Comparison of ENCODE assay signal across 1 cellular context in genomic region chr11:78417888-78418583, GRCh38.
TF ChIP-seq lines count a peak whose summit lies in the region.

No MANE protein-coding gene starts in this region.

TF ChIP-seq in GM12878, 131 proteins besides CTCF, POLR2A, EP300 and RAD21 (continued from another document and continues in another):
- TF ChIP-seq MEF2A (IDR thresholded peaks at IDR 0.05; ENCODE audit: insufficient read depth, low read depth, low read length): no peak
- TF ChIP-seq TBL1XR1 (IDR thresholded peaks at IDR 0.05; ENCODE audit: low read depth, low read length): no peak
- TF ChIP-seq MYB (IDR thresholded peaks at IDR 0.05; ENCODE audit: borderline replicate concordance, low read depth, low read length): no peak
- TF ChIP-seq E4F1 (IDR thresholded peaks at IDR 0.05; ENCODE audit: borderline replicate concordance, partially characterized antibody): no peak
- TF ChIP-seq GATAD2B (conservative IDR thresholded peaks at IDR 0.05; ENCODE audit: low read depth): peak; percentile 80
- TF ChIP-seq WRNIP1 (IDR thresholded peaks at IDR 0.05; ENCODE audit: borderline replicate concordance, low read depth, low read length): no peak
- peak; percentile 47 for TF ChIP-seq ZNF217 (IDR thresholded peaks at IDR 0.05)
- no peak for TF ChIP-seq SKIL (IDR thresholded peaks at IDR 0.05; ENCODE audit: low read depth, poor library complexity, severe bottlenecking)
- no peak for TF ChIP-seq PAX8 (IDR thresholded peaks at IDR 0.05)
- TF ChIP-seq E2F8 (IDR thresholded peaks at IDR 0.05; ENCODE audit: low read depth, partially characterized antibody): no peak
- no peak for TF ChIP-seq CEBPB (IDR thresholded peaks at IDR 0.05; ENCODE audit: borderline replicate concordance in 1 of 2, low read depth in 2 of 2, low read length in 2 of 2)
- TF ChIP-seq RAD51 (IDR thresholded peaks at IDR 0.05): no peak
- TF ChIP-seq ZNF687 (IDR thresholded peaks at IDR 0.05): peak; percentile 83
- no peak for TF ChIP-seq ZNF592 (IDR thresholded peaks at IDR 0.05)
- TF ChIP-seq EGR1 (IDR thresholded peaks at IDR 0.05; ENCODE audit: borderline replicate concordance in 1 of 2, low read depth in 2 of 2, low read length in 2 of 2): 0 out of 3 replicates have a peak, but pooled peaks of 1 of the 2 experiments have one; percentile 30
- no peak for TF ChIP-seq IRF4 (IDR thresholded peaks at IDR 0.05; ENCODE audit: low read depth, low read length)
- TF ChIP-seq MAX (IDR thresholded peaks at IDR 0.05; ENCODE audit: low read depth, low read length): no peak
- TF ChIP-seq RELA (IDR thresholded peaks at IDR 0.05; ENCODE audit: borderline replicate concordance, partially characterized antibody): no peak
- 0 out of 2 replicates have a peak, but pooled peaks have one; percentile 35 for TF ChIP-seq ZBTB40 (IDR thresholded peaks at IDR 0.05; ENCODE audit: borderline replicate concordance)
- no peak for TF ChIP-seq FOXK2 (IDR thresholded peaks at IDR 0.05)
- no peak for TF ChIP-seq CREM (IDR thresholded peaks at IDR 0.05; ENCODE audit: low read depth)
- no peak for TF ChIP-seq MLLT1 (IDR thresholded peaks at IDR 0.05)
- no peak for TF ChIP-seq E2F4 (IDR thresholded peaks at IDR 0.05; ENCODE audit: low read depth, low read length)
- no peak for TF ChIP-seq HDAC2 (IDR thresholded peaks at IDR 0.05)
- TF ChIP-seq HSF1 (IDR thresholded peaks at IDR 0.05; ENCODE audit: low read depth, low read length): no peak
- TF ChIP-seq MXI1 (IDR thresholded peaks at IDR 0.05; ENCODE audit: low read depth, low read length): 0 out of 2 replicates have a peak, but pooled peaks have one; percentile 27
- TF ChIP-seq BRCA1 (IDR thresholded peaks at IDR 0.05; ENCODE audit: low read depth, low read length): no peak
- TF ChIP-seq CREB1 (IDR thresholded peaks at IDR 0.05; ENCODE audit: low read depth): no peak
- peak; percentile 90 for TF ChIP-seq DPF2 (IDR thresholded peaks at IDR 0.05)
